ENCODE assay signal across 8 cellular contexts in genomic region chr11:100827934-100828661, GRCh38.
DNase-seq lines count a peak whose midpoint lies in the region; ATAC-seq and TF ChIP-seq lines count a peak whose summit lies in the region.

No MANE protein-coding gene starts in this region.

- H3K9me3 ChIP-seq in HUES6 (ENCODE audit: control insufficient read depth, insufficient read depth, low read depth, low read length) (no peaks in the 10 kb centered on the region), T-helper 17 cell (ENCODE audit: control insufficient read depth, low read length, poor library complexity, severe bottlenecking) (no peaks in the 10 kb centered on the region)

- POLR2A ChIA-PET in activated B cell treated with CpG ODN at 0.5 μM for 24 hours (lab: Charles Lee): no interaction called here

- peak overlapping the region; percentile 41 for H3K27ac ChIP-seq in HUES6 (ENCODE audit: low read depth, low read length)

- DNase-seq in D341Med (ENCODE audit: low spot score) (peak; percentile 48), activated B cell treated with CpG ODN at 0.5 μM for 24 hours (no peak), nephron progenitor cell (peak; percentile 10), T-helper 17 cell (no peak), Right ventricle myocardium superior (no peak)
- no peak for DNase-seq in activated CD8-positive, alpha-beta memory T cell treated with anti-CD3 and anti-CD28 coated beads, Interleukin-2, amount 50 U/mL, for 48 hours

- intact Hi-C loops in activated B cell treated with CpG ODN at 0.5 μM for 24 hours (cut with micrococcal nuclease) (loop anchor here (1.0 kb wide), 3 partner anchors 141 to 252 kb away; partner anchors contain the start of gene ARHGAP42), Right ventricle myocardium superior (cut with DNase I) (no loop called here)

- CTCF ChIA-PET in activated B cell treated with CpG ODN at 0.5 μM for 24 hours (lab: Charles Lee): interaction anchor here (0.7 to 2.6 kb wide), 3 partner anchors 103 to 251 kb away, joined by 3 to 13 read pairs (median 5); no protein-coding TSS in a partner anchor

- H3K36me3 Mint-ChIP-seq in activated B cell treated with CpG ODN at 0.5 μM for 24 hours (ENCODE audit: low read depth) (no peaks in the 10 kb centered on the region), nephron progenitor cell (ENCODE audit: low read depth) (no peaks in the 10 kb centered on the region), T-helper 17 cell (ENCODE audit: low read depth) (no peaks in the 10 kb centered on the region)

- ATAC-seq in GM21528 (IDR thresholded peaks at IDR 0.05; ENCODE audit: low FRiP score, unreplicated experiment) (peak; percentile 81), activated B cell treated with CpG ODN at 0.5 μM for 24 hours (ENCODE audit: low read depth) (peak; percentile 70), T-helper 17 cell (no peak), Right ventricle myocardium superior (ENCODE audit: poor library complexity) (no peak)

- H3K9me3 Mint-ChIP-seq in activated B cell treated with CpG ODN at 0.5 μM for 24 hours (no peaks in the 10 kb centered on the region), nephron progenitor cell (no peaks in the 10 kb centered on the region)

- H3K4me1 Mint-ChIP-seq in activated B cell treated with CpG ODN at 0.5 μM for 24 hours: peaks cover 2% of the 10 kb centered on the region
- peaks cover 32% of the 10 kb centered on the region for H3K4me1 Mint-ChIP-seq in nephron progenitor cell
- H3K4me1 Mint-ChIP-seq in T-helper 17 cell: no peaks in the 10 kb centered on the region

- no peak overlapping the region for H3K4me3 Mint-ChIP-seq in activated B cell treated with CpG ODN at 0.5 μM for 24 hours
- H3K4me3 Mint-ChIP-seq in nephron progenitor cell: no peak overlapping the region
- no peak overlapping the region for H3K4me3 Mint-ChIP-seq in T-helper 17 cell

- no peak overlapping the region for H3K9ac ChIP-seq in HUES6 (ENCODE audit: low read length)

- H3K36me3 ChIP-seq in HUES6 (ENCODE audit: control insufficient read depth, insufficient read depth, low read length): no peaks in the 10 kb centered on the region

- TF ChIP-seq CTCF in activated B cell treated with CpG ODN at 0.5 μM for 24 hours (IDR thresholded peaks at IDR 0.05): no peak
- TF ChIP-seq CTCF in nephron progenitor cell (IDR thresholded peaks at IDR 0.05): peak; percentile 23

- peaks cover 46% of the 10 kb centered on the region for H3K4me1 ChIP-seq in HUES6 (ENCODE audit: control insufficient read depth, insufficient read depth, low read length)

- H3K27me3 ChIP-seq in HUES6 (ENCODE audit: control insufficient read depth, insufficient read depth, low read length): no peaks in the 10 kb centered on the region

- H3K27me3 Mint-ChIP-seq in activated B cell treated with CpG ODN at 0.5 μM for 24 hours (no peaks in the 10 kb centered on the region), nephron progenitor cell (ENCODE audit: low read depth, poor library complexity) (no peaks in the 10 kb centered on the region), T-helper 17 cell (no peaks in the 10 kb centered on the region)

- no peak overlapping the region for H3K4me3 ChIP-seq in HUES6 (ENCODE audit: low read depth, low read length)

- H3K27ac Mint-ChIP-seq in activated B cell treated with CpG ODN at 0.5 μM for 24 hours (no peak overlapping the region), nephron progenitor cell (peak overlapping the region; percentile 71), T-helper 17 cell (no peak overlapping the region)

Comparison
In these comparisons a context has a peak if more than half of its experiments do, and no peak if none do; other contexts are left out.
1. DNase-seq: peak in D341Med (single experiment) and nephron progenitor cell (single experiment); none in activated B cell treated with CpG ODN at 0.5 μM for 24 hours (single experiment), T-helper 17 cell (0 of 3), Right ventricle myocardium superior (single experiment) and activated CD8-positive, alpha-beta memory T cell treated with anti-CD3 and anti-CD28 coated beads, Interleukin-2, amount 50 U/mL, for 48 hours (single experiment).
2. ATAC-seq: peak in GM21528 (single experiment) and activated B cell treated with CpG ODN at 0.5 μM for 24 hours (single experiment); none in T-helper 17 cell (single experiment) and Right ventricle myocardium superior (single experiment).